10 cellular contexts compared by ENCODE assay signal in genomic region chr5:57441557-57441956, GRCh38. TPM values are rescaled to one million over a fixed set of nuclear protein-coding genes. Genes with fewer than 3 reads are reported as not detected.
DNase-seq lines count a peak whose midpoint lies in the region; ATAC-seq, FAIRE-seq and TF ChIP-seq lines count a peak whose summit lies in the region.
"Had no signal": no experiment of that assay in that cellular context is flagged by ENCODE, and none has a peak within 500 bp of the region (broad histone marks: within the 10 kb centered on the region; RNA-seq: fewer than 3 reads in every experiment).

No MANE protein-coding gene starts in this region.

- H3K4me1 ChIP-seq in GM23248 (ENCODE audit: insufficient read depth) (peaks cover 71% of the 10 kb centered on the region), esophagus muscularis mucosa (peaks cover 0 to 4% (median 0%) of the 10 kb centered on the region in 4 donors), GM23338 (ENCODE audit: insufficient read depth) (no peaks in the 10 kb centered on the region), MM.1S (ENCODE audit: low read length) (no peaks in the 10 kb centered on the region)

- H3K4me3 Mint-ChIP-seq in stimulated activated memory B cell treated with anti-CD40 and anti-IgM and Interleukin-4, amounts not matched to agents 10 μg/mL and 1 μg/mL and 100 μg/mL, for 72 hours = no peak overlapping the region
- no peak overlapping the region for H3K4me3 Mint-ChIP-seq in GM23338
- H3K4me3 Mint-ChIP-seq: activated B cell treated with CpG ODN at 0.5 μM for 24 hours had no signal

- peak overlapping the region; percentile 83 for H3K4me2 ChIP-seq in GM23248 (ENCODE audit: unreplicated experiment)
- no peak overlapping the region for H3K4me2 ChIP-seq in GM23338
- H3K4me2 ChIP-seq in MM.1S (ENCODE audit: low read depth, low read length) = no peak overlapping the region

- peaks cover 43% of the 10 kb centered on the region for H3K27me3 Mint-ChIP-seq in stimulated activated memory B cell treated with anti-CD40 and anti-IgM and Interleukin-4, amounts not matched to agents 10 μg/mL and 1 μg/mL and 100 μg/mL, for 72 hours
- peaks cover 2% of the 10 kb centered on the region for H3K27me3 Mint-ChIP-seq in GM23338 (ENCODE audit: insufficient read depth, low read depth, poor library complexity)

- TF ChIP-seq EP300 in esophagus muscularis mucosa (IDR thresholded peaks at IDR 0.05) = no peak

- H3K36me3 Mint-ChIP-seq in stimulated activated memory B cell treated with anti-CD40 and anti-IgM and Interleukin-4, amounts not matched to agents 10 μg/mL and 1 μg/mL and 100 μg/mL, for 72 hours = no peaks in the 10 kb centered on the region
- no peaks in the 10 kb centered on the region for H3K36me3 Mint-ChIP-seq in GM23338 (ENCODE audit: low read depth)

- intact Hi-C loops in esophagus muscularis mucosa (cut with DNase I) = no loop called here

- no peak for FAIRE-seq in RCC 7860 (lab: Jason Lieb, UNC)

- H3K9me2 ChIP-seq in GM23248 (ENCODE audit: insufficient read depth) (no peaks in the 10 kb centered on the region), GM23338 (ENCODE audit: insufficient read depth) (peaks cover 6% of the 10 kb centered on the region), MM.1S (replicated peaks; ENCODE audit: insufficient read depth, low read length) (no peaks in the 10 kb centered on the region)

- H3K9ac ChIP-seq in GM23248 (peak overlapping the region; percentile 79), MM.1S (ENCODE audit: low read length) (no peak overlapping the region)

- in situ Hi-C loops in GM23248 (cut with MboI) = no loop called here

- H3K4me3 ChIP-seq in GM23248 = peak overlapping the region; percentile 55
- no peak overlapping the region for H3K4me3 ChIP-seq in esophagus muscularis mucosa
- H3K4me3 ChIP-seq in GM23338 = no peak overlapping the region
- no peak overlapping the region for H3K4me3 ChIP-seq in MM.1S (ENCODE audit: low read length)
- H3K4me3 ChIP-seq: spleen, suprapubic skin had no signal

- H3K27me3 ChIP-seq in GM23248 (replicated peaks; ENCODE audit: insufficient read depth) (no peaks in the 10 kb centered on the region), esophagus muscularis mucosa (no peaks in the 10 kb centered on the region), GM23338 (ENCODE audit: insufficient read depth) (no peaks in the 10 kb centered on the region), MM.1S (replicated peaks; ENCODE audit: insufficient read depth, low read length) (no peaks in the 10 kb centered on the region)
- H3K27me3 ChIP-seq: suprapubic skin had no signal

- DNase-seq in GM23248 (peak; percentile 97), RCC 7860 (ENCODE audit: low spot score) (peak; percentile 67), esophagus muscularis mucosa (ENCODE audit: extremely low spot score) (peak; percentile 72), GM23338 (ENCODE audit: low spot score) (no peak), GM19238 (ENCODE audit: insufficient read length, low spot score) (no peak), MM.1S (no peak)
- DNase-seq: activated B cell treated with CpG ODN at 0.5 μM for 24 hours, spleen had no signal

- H3K36me3 ChIP-seq in GM23248 (ENCODE audit: low read depth) (no peaks in the 10 kb centered on the region), esophagus muscularis mucosa (no peaks in the 10 kb centered on the region), GM23338 (ENCODE audit: insufficient read depth) (no peaks in the 10 kb centered on the region), MM.1S (replicated peaks; ENCODE audit: insufficient read depth, low read length) (no peaks in the 10 kb centered on the region)
- H3K36me3 ChIP-seq: spleen, suprapubic skin had no signal

- no peaks in the 10 kb centered on the region for H4K20me1 ChIP-seq in GM23248 (ENCODE audit: insufficient read depth)
- H4K20me1 ChIP-seq in GM23338 (replicated peaks; ENCODE audit: insufficient read depth) = no peaks in the 10 kb centered on the region
- H4K20me1 ChIP-seq in MM.1S (ENCODE audit: insufficient read depth, low read length) = no peaks in the 10 kb centered on the region

- WGBS in GM23248 (ENCODE audit: low coverage in 1 of 2, low lambda C conversion rate in 2 of 2, missing lambda C conversion rate in 2 of 2), 2 experiments = 15 to 24% methylated on average over 2 of the region's 2 CpGs
- 58% methylated on average over 2 of the region's 2 CpGs for WGBS in esophagus muscularis mucosa

- H3K27ac ChIP-seq in GM23248 (peak overlapping the region; percentile 98), esophagus muscularis mucosa (replicated peaks in 1 of 4) (no peak overlapping the region), GM23338 (ENCODE audit: low read depth) (no peak overlapping the region), MM.1S (ENCODE audit: low read length) (no peak overlapping the region)

- no peak overlapping the region for H3K27ac Mint-ChIP-seq in stimulated activated memory B cell treated with anti-CD40 and anti-IgM and Interleukin-4, amounts not matched to agents 10 μg/mL and 1 μg/mL and 100 μg/mL, for 72 hours
- H3K27ac Mint-ChIP-seq in GM23338 = no peak overlapping the region
- H3K27ac Mint-ChIP-seq: activated B cell treated with CpG ODN at 0.5 μM for 24 hours had no signal

- peaks cover 38% of the 10 kb centered on the region for H3F3A ChIP-seq in GM23248 (ENCODE audit: insufficient read depth)
- H3F3A ChIP-seq in GM23338 (replicated peaks; ENCODE audit: low read depth) = no peaks in the 10 kb centered on the region
- H3F3A ChIP-seq in MM.1S (ENCODE audit: insufficient read depth, low read length) = no peaks in the 10 kb centered on the region

- H2AFZ ChIP-seq in GM23248 = peak overlapping the region; percentile 9
- H2AFZ ChIP-seq in GM23338 = no peak overlapping the region
- no peak overlapping the region for H2AFZ ChIP-seq in MM.1S (ENCODE audit: low read length)

- no peaks in the 10 kb centered on the region for H3K9me3 Mint-ChIP-seq in stimulated activated memory B cell treated with anti-CD40 and anti-IgM and Interleukin-4, amounts not matched to agents 10 μg/mL and 1 μg/mL and 100 μg/mL, for 72 hours
- H3K9me3 Mint-ChIP-seq in GM23338 = no peaks in the 10 kb centered on the region
- H3K9me3 Mint-ChIP-seq: activated B cell treated with CpG ODN at 0.5 μM for 24 hours had no signal

- TF ChIP-seq CTCF in esophagus muscularis mucosa (IDR thresholded peaks at IDR 0.05) (no peak), GM23338 (conservative IDR thresholded peaks at IDR 0.05; ENCODE audit: low read depth in 2 of 2) (no peak), MM.1S (IDR thresholded peaks at IDR 0.05; ENCODE audit: low read length) (no peak)

- no peaks in the 10 kb centered on the region for H3K4me1 Mint-ChIP-seq in stimulated activated memory B cell treated with anti-CD40 and anti-IgM and Interleukin-4, amounts not matched to agents 10 μg/mL and 1 μg/mL and 100 μg/mL, for 72 hours
- no peaks in the 10 kb centered on the region for H3K4me1 Mint-ChIP-seq in GM23338

- ATAC-seq in stimulated activated memory B cell treated with anti-CD40 and anti-IgM and Interleukin-4, amounts not matched to agents 10 μg/mL and 1 μg/mL and 100 μg/mL, for 72 hours = peak; percentile 57
- no peak for ATAC-seq in GM23338

- H3K79me2 ChIP-seq in GM23248 (ENCODE audit: insufficient read depth) = no peaks in the 10 kb centered on the region
- no peaks in the 10 kb centered on the region for H3K79me2 ChIP-seq in GM23338 (replicated peaks; ENCODE audit: insufficient read depth)
- H3K79me2 ChIP-seq in MM.1S (ENCODE audit: low read length) = no peaks in the 10 kb centered on the region

- no peak for TF ChIP-seq POLR2A in esophagus muscularis mucosa (IDR thresholded peaks at IDR 0.05; ENCODE audit: low read depth)

- H3K9me3 ChIP-seq in GM23248 (ENCODE audit: low read depth) = no peaks in the 10 kb centered on the region
- no peaks in the 10 kb centered on the region for H3K9me3 ChIP-seq in esophagus muscularis mucosa
- no peaks in the 10 kb centered on the region for H3K9me3 ChIP-seq in MM.1S (replicated peaks; ENCODE audit: insufficient read depth, low read length)
- H3K9me3 ChIP-seq: spleen, suprapubic skin had no signal

TF ChIP-seq in GM23338, 12 proteins besides CTCF, POLR2A, EP300 and RAD21 (continues in another document):
- no peak for TF ChIP-seq EZH2 (IDR thresholded peaks at IDR 0.05; ENCODE audit: low read depth, unreplicated experiment)
- TF ChIP-seq, protein P1, sequence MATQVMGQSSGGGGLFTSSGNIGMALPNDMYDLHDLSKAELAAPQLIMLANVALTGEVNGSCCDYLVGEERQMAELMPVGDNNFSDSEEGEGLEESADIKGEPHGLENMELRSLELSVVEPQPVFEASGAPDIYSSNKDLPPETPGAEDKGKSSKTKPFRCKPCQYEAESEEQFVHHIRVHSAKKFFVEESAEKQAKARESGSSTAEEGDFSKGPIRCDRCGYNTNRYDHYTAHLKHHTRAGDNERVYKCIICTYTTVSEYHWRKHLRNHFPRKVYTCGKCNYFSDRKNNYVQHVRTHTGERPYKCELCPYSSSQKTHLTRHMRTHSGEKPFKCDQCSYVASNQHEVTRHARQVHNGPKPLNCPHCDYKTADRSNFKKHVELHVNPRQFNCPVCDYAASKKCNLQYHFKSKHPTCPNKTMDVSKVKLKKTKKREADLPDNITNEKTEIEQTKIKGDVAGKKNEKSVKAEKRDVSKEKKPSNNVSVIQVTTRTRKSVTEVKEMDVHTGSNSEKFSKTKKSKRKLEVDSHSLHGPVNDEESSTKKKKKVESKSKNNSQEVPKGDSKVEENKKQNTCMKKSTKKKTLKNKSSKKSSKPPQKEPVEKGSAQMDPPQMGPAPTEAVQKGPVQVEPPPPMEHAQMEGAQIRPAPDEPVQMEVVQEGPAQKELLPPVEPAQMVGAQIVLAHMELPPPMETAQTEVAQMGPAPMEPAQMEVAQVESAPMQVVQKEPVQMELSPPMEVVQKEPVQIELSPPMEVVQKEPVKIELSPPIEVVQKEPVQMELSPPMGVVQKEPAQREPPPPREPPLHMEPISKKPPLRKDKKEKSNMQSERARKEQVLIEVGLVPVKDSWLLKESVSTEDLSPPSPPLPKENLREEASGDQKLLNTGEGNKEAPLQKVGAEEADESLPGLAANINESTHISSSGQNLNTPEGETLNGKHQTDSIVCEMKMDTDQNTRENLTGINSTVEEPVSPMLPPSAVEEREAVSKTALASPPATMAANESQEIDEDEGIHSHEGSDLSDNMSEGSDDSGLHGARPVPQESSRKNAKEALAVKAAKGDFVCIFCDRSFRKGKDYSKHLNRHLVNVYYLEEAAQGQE (IDR thresholded peaks at IDR 0.05; ENCODE audit: unreplicated experiment) = no peak

RNA-seq across cellular contexts. Expression of gene ACTBL2, which starts 41.1 kb away (rescaled TPM):
- total RNA-seq in GM23248 (2014; rRNA removed; shearing (Covaris generic)) = 0.11 and 0.76 TPM in 2 replicates
- polyA plus RNA-seq in GM23248 (2016; fragmentation: Nextera tagmentation; extraction: Ambion mirVana) = 0.24 and 0.34 TPM in 2 replicates
- total RNA-seq in esophagus muscularis mucosa = not detected
- not detected in 2 replicates for total RNA-seq in GM23338 (2014; rRNA removed; shearing (Covaris generic))
- polyA plus RNA-seq in GM23338 (2016; fragmentation: Nextera tagmentation; extraction: Ambion mirVana) = not detected in 2 replicates
- total RNA-seq: activated B cell treated with CpG ODN at 0.5 μM for 24 hours, spleen had no signal
- polyA plus RNA-seq: spleen had no signal

Comparison
In these comparisons a context has a peak if more than half of its experiments do, and no peak if none do; other contexts are left out.
1. DNase-seq: peak in GM23248 (single experiment), RCC 7860 (single experiment) and esophagus muscularis mucosa (single experiment); none in GM23338 (single experiment), GM19238 (single experiment) and MM.1S (single experiment).